Comparison of ENCODE assay signal across 28 cellular contexts in genomic region chr17:42187833-42188232, GRCh38. TPM values are rescaled to one million over a fixed set of nuclear protein-coding genes. Genes with fewer than 3 reads are reported as not detected.
"Had no signal": no experiment of that assay in that cellular context is flagged by ENCODE, and none has a peak within 500 bp of the region (broad histone marks: within the 10 kb centered on the region; RNA-seq: fewer than 3 reads in every experiment).

No MANE protein-coding gene starts in this region.

- DNase-seq: effector memory CD4-positive, alpha-beta T cell; erythroblast; esophagus squamous epithelium; foreskin melanocyte; head of caudate nucleus; occipital lobe; ovary; spleen; stimulated activated CD4-positive, alpha-beta T cell treated with anti-CD3 and anti-CD28 coated beads, Interleukin-4, amount 100 ng/mL, for 4 hours; stimulated activated naive B cell treated with anti-CD40 and anti-IgM and Interleukin-4, amounts not matched to agents 10 μg/mL and 1 μg/mL and 100 μg/mL, for 72 hours; upper lobe of left lung had no signal

- H3K27me3 Mint-ChIP-seq: memory B cell; stimulated activated naive B cell treated with anti-CD40 and anti-IgM and Interleukin-4, amounts not matched to agents 10 μg/mL and 1 μg/mL and 100 μg/mL, for 72 hours; stimulated activated naive CD8-positive, alpha-beta T cell treated with anti-CD3 and anti-CD28 coated beads, Interleukin-15, Interleukin-2, amounts not matched to agents 100 ng/mL and 50 ng/mL, for 24 hours had no signal

- FAIRE-seq: colon, endometrium, keratinocyte, urothelium cell line had no signal

- H3K4me3 ChIP-seq: esophagus squamous epithelium, lung, ovary, psoas muscle, skin epidermis, spleen, thoracic aorta, tibial nerve, upper lobe of left lung had no signal

- H3K4me3 Mint-ChIP-seq: memory B cell; nephron; stimulated activated naive B cell treated with anti-CD40 and anti-IgM and Interleukin-4, amounts not matched to agents 10 μg/mL and 1 μg/mL and 100 μg/mL, for 72 hours; stimulated activated naive CD8-positive, alpha-beta T cell treated with anti-CD3 and anti-CD28 coated beads, Interleukin-15, Interleukin-2, amounts not matched to agents 100 ng/mL and 50 ng/mL, for 24 hours had no signal

- H3K36me3 ChIP-seq: esophagus squamous epithelium, ovary, thoracic aorta had no signal

- H3K9me3 Mint-ChIP-seq: memory B cell; nephron; stimulated activated naive B cell treated with anti-CD40 and anti-IgM and Interleukin-4, amounts not matched to agents 10 μg/mL and 1 μg/mL and 100 μg/mL, for 72 hours; stimulated activated naive CD8-positive, alpha-beta T cell treated with anti-CD3 and anti-CD28 coated beads, Interleukin-15, Interleukin-2, amounts not matched to agents 100 ng/mL and 50 ng/mL, for 24 hours had no signal

- H3K27me3 ChIP-seq: ovary, spleen, tibial nerve, upper lobe of left lung had no signal

- H3K27ac ChIP-seq: esophagus squamous epithelium, ovary, psoas muscle, skin epidermis, thoracic aorta, tibial nerve, upper lobe of left lung had no signal

- H3K9me3 ChIP-seq: esophagus squamous epithelium, ovary, psoas muscle, spleen, thoracic aorta, tibial nerve, upper lobe of left lung had no signal

- H3K27ac Mint-ChIP-seq: memory B cell; nephron; stimulated activated naive B cell treated with anti-CD40 and anti-IgM and Interleukin-4, amounts not matched to agents 10 μg/mL and 1 μg/mL and 100 μg/mL, for 72 hours; stimulated activated naive CD8-positive, alpha-beta T cell treated with anti-CD3 and anti-CD28 coated beads, Interleukin-15, Interleukin-2, amounts not matched to agents 100 ng/mL and 50 ng/mL, for 24 hours had no signal

- ATAC-seq: psoas muscle; right cardiac atrium; stimulated activated naive B cell treated with anti-CD40 and anti-IgM and Interleukin-4, amounts not matched to agents 10 μg/mL and 1 μg/mL and 100 μg/mL, for 72 hours had no signal

RNA-seq across cellular contexts. Expression of gene HCRT, which starts 2.6 kb away (rescaled TPM):
- total RNA-seq: esophagus squamous epithelium, glomerular endothelial cell, liver, lung, mononuclear cell, occipital lobe, ovary, psoas muscle, renal cortical epithelial cell, right cardiac atrium, spleen, thoracic aorta, tibial nerve, upper lobe of left lung had no signal
- polyA plus RNA-seq: keratinocyte, liver, lung, ovary, psoas muscle, right cardiac atrium, spleen had no signal

RNA-seq across cellular contexts. Expression of gene KCNH4, which starts 6.9 kb away (rescaled TPM):
- total RNA-seq: liver, renal cortical epithelial cell had no signal
- polyA plus RNA-seq: keratinocyte had no signal
